In the genomic region with DNA sequence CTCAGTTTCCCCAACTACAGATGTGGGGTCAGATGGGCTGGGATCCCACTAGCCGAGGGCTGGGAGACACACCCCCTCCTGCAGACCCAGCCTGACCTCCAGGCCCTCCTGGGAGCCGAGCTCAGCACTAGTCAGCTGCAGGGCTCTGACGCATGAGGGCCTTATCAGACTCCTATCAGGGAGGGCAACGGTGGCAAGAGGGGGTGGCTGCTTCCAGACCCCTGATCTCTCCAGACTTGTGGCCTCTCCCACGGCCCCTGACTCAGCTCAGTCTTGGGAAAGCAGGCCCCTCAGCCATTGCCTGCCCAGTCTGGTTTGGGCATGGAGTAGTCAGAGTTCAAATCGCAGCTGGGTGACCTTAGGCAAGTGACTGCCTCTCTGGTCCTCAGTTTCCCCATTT, we compare ENCODE assay signal across 2 cellular contexts.
TF ChIP-seq lines count a peak whose summit lies in the region.

No MANE protein-coding gene starts in this region.

TF ChIP-seq in SK-N-SH, 30 proteins besides CTCF, POLR2A, EP300 and RAD21 (continued from another document):
- TF ChIP-seq, protein P1, sequence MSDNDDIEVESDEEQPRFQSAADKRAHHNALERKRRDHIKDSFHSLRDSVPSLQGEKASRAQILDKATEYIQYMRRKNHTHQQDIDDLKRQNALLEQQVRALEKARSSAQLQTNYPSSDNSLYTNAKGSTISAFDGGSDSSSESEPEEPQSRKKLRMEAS (IDR thresholded peaks at IDR 0.05; ENCODE audit: low read depth) = no peak
- TF ChIP-seq GATA2 (CRISPR knock-in tag; IDR thresholded peaks at IDR 0.05) (no peak), NRF1 (IDR thresholded peaks at IDR 0.05; ENCODE audit: low read depth, low read length) (no peak), NFIC (IDR thresholded peaks at IDR 0.05; ENCODE audit: borderline replicate concordance) (no peak), RFX5 (IDR thresholded peaks at IDR 0.05; ENCODE audit: low read length) (no peak), EZH2phosphoT487 (IDR thresholded peaks at IDR 0.05; ENCODE audit: borderline replicate concordance, low read depth) (no peak), SMC3 (IDR thresholded peaks at IDR 0.05; ENCODE audit: low read depth, low read length) (no peak), CHD2 (IDR thresholded peaks at IDR 0.05; ENCODE audit: low read length, partially characterized antibody) (no peak), RCOR1 (IDR thresholded peaks at IDR 0.05; ENCODE audit: low read length) (no peak), MEF2A (IDR thresholded peaks at IDR 0.05; ENCODE audit: borderline replicate concordance, low read depth) (no peak), TEAD4 (IDR thresholded peaks at IDR 0.05; ENCODE audit: borderline replicate concordance, insufficient read depth) (no peak)
- TF ChIP-seq, protein P2, sequence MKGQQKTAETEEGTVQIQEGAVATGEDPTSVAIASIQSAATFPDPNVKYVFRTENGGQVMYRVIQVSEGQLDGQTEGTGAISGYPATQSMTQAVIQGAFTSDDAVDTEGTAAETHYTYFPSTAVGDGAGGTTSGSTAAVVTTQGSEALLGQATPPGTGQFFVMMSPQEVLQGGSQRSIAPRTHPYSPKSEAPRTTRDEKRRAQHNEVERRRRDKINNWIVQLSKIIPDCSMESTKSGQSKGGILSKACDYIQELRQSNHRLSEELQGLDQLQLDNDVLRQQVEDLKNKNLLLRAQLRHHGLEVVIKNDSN (IDR thresholded peaks at IDR 0.05; ENCODE audit: borderline replicate concordance, low read depth) = no peak
- TF ChIP-seq, protein P3, sequence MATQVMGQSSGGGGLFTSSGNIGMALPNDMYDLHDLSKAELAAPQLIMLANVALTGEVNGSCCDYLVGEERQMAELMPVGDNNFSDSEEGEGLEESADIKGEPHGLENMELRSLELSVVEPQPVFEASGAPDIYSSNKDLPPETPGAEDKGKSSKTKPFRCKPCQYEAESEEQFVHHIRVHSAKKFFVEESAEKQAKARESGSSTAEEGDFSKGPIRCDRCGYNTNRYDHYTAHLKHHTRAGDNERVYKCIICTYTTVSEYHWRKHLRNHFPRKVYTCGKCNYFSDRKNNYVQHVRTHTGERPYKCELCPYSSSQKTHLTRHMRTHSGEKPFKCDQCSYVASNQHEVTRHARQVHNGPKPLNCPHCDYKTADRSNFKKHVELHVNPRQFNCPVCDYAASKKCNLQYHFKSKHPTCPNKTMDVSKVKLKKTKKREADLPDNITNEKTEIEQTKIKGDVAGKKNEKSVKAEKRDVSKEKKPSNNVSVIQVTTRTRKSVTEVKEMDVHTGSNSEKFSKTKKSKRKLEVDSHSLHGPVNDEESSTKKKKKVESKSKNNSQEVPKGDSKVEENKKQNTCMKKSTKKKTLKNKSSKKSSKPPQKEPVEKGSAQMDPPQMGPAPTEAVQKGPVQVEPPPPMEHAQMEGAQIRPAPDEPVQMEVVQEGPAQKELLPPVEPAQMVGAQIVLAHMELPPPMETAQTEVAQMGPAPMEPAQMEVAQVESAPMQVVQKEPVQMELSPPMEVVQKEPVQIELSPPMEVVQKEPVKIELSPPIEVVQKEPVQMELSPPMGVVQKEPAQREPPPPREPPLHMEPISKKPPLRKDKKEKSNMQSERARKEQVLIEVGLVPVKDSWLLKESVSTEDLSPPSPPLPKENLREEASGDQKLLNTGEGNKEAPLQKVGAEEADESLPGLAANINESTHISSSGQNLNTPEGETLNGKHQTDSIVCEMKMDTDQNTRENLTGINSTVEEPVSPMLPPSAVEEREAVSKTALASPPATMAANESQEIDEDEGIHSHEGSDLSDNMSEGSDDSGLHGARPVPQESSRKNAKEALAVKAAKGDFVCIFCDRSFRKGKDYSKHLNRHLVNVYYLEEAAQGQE (IDR thresholded peaks at IDR 0.05; ENCODE audit: low read depth, low read length) = no peak
- TF ChIP-seq, protein P4, sequence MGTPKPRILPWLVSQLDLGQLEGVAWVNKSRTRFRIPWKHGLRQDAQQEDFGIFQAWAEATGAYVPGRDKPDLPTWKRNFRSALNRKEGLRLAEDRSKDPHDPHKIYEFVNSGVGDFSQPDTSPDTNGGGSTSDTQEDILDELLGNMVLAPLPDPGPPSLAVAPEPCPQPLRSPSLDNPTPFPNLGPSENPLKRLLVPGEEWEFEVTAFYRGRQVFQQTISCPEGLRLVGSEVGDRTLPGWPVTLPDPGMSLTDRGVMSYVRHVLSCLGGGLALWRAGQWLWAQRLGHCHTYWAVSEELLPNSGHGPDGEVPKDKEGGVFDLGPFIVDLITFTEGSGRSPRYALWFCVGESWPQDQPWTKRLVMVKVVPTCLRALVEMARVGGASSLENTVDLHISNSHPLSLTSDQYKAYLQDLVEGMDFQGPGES (IDR thresholded peaks at IDR 0.05; ENCODE audit: low read depth, low read length) = no peak

TF ChIP-seq in SK-N-SH treated with all-trans-retinoic acid at 6 μM for 48 hours, 23 proteins besides CTCF, POLR2A, EP300 and RAD21:
- TF ChIP-seq, protein P5, sequence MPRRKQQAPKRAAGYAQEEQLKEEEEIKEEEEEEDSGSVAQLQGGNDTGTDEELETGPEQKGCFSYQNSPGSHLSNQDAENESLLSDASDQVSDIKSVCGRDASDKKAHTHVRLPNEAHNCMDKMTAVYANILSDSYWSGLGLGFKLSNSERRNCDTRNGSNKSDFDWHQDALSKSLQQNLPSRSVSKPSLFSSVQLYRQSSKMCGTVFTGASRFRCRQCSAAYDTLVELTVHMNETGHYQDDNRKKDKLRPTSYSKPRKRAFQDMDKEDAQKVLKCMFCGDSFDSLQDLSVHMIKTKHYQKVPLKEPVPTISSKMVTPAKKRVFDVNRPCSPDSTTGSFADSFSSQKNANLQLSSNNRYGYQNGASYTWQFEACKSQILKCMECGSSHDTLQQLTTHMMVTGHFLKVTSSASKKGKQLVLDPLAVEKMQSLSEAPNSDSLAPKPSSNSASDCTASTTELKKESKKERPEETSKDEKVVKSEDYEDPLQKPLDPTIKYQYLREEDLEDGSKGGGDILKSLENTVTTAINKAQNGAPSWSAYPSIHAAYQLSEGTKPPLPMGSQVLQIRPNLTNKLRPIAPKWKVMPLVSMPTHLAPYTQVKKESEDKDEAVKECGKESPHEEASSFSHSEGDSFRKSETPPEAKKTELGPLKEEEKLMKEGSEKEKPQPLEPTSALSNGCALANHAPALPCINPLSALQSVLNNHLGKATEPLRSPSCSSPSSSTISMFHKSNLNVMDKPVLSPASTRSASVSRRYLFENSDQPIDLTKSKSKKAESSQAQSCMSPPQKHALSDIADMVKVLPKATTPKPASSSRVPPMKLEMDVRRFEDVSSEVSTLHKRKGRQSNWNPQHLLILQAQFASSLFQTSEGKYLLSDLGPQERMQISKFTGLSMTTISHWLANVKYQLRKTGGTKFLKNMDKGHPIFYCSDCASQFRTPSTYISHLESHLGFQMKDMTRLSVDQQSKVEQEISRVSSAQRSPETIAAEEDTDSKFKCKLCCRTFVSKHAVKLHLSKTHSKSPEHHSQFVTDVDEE (CRISPR knock-in tag; IDR thresholded peaks at IDR 0.05) = no peak
- TF ChIP-seq ZC3H10 (CRISPR knock-in tag; IDR thresholded peaks at IDR 0.05) (no peak), ISL1 (CRISPR knock-in tag; IDR thresholded peaks at IDR 0.05) (no peak), TOX (CRISPR knock-in tag; IDR thresholded peaks at IDR 0.05; ENCODE audit: borderline replicate concordance) (no peak), RARB (CRISPR knock-in tag; IDR thresholded peaks at IDR 0.05) (no peak), ZNF70 (CRISPR knock-in tag; IDR thresholded peaks at IDR 0.05) (no peak), ZFP30 (CRISPR knock-in tag; IDR thresholded peaks at IDR 0.05) (no peak), ZFP3 (CRISPR knock-in tag; IDR thresholded peaks at IDR 0.05) (no peak)
- TF ChIP-seq, protein P6, sequence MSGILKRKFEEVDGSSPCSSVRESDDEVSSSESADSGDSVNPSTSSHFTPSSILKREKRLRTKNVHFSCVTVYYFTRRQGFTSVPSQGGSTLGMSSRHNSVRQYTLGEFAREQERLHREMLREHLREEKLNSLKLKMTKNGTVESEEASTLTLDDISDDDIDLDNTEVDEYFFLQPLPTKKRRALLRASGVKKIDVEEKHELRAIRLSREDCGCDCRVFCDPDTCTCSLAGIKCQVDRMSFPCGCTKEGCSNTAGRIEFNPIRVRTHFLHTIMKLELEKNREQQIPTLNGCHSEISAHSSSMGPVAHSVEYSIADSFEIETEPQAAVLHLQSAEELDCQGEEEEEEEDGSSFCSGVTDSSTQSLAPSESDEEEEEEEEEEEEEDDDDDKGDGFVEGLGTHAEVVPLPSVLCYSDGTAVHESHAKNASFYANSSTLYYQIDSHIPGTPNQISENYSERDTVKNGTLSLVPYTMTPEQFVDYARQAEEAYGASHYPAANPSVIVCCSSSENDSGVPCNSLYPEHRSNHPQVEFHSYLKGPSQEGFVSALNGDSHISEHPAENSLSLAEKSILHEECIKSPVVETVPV (CRISPR knock-in tag; IDR thresholded peaks at IDR 0.05) = no peak
